10 cellular contexts compared by ENCODE assay signal in the genomic region with DNA sequence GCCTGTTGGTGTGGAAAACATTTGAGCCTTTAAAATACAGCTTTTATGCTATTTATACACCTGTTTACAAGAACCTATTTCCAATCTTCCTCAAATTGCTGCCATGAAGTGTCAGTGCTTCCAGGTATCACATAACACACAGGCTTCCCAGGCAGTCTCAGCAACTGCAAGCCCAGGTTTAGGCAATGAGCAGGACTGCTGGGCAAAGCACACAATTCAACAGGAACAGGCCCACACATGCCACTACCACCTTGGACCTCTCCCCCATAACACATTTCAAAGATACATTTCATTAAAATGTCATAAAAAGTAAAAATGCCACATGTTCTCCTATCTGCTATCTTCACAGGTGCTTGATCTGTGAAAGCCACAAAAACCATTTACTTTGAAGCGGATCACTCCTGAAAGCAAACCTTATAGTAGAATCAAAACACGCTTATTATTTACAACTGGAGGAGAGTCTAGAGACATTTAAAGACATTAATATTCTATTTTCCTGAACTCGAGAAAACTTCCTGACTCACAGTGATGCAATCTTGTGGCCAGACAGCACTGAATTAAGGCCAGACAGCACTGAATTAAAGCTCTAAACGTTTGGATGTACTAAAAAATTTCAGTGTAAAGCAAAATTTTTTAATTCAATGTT. TPM values are rescaled to one million over a fixed set of nuclear protein-coding genes. Genes with fewer than 3 reads are reported as not detected.
DNase-seq lines count a peak whose midpoint lies in the region; ATAC-seq and TF ChIP-seq lines count a peak whose summit lies in the region.
"Had no signal": no experiment of that assay in that cellular context is flagged by ENCODE, and none has a peak within 500 bp of the region (broad histone marks: within the 10 kb centered on the region; RNA-seq: fewer than 3 reads in every experiment).

No MANE protein-coding gene starts in this region.

- H3K36me3 ChIP-seq in HEK293 (ENCODE audit: control insufficient read depth in 2 of 2, insufficient read depth in 1 of 2, low read length in 2 of 2) (peaks cover 48 to 51% of the 10 kb centered on the region in 2 experiments), adrenal gland (replicated peaks in 1 of 2) (peaks cover 0 to 33% of the 10 kb centered on the region in 2 donors)

- TF ChIP-seq CTCF in AG10803 (conservative IDR thresholded peaks at IDR 0.05; ENCODE audit: low read length) (no peak), HEK293 (tag by site-specific recombination; IDR thresholded peaks at IDR 0.05) (no peak), adrenal gland (IDR thresholded peaks at IDR 0.05) (no peak), lower leg skin (IDR thresholded peaks at IDR 0.05) (no peak)

- intact Hi-C loops in adrenal gland (cut with DNase I) = no loop called here
- intact Hi-C loops in lower leg skin (cut with DNase I; ENCODE audit: low total_unique reads) = no loop called here

- DNase-seq in AG10803 (ENCODE audit: low read depth) (peak; percentile 66), adrenal gland (no peak), immature natural killer cell (peak; percentile 13 to 18 (median 16)), lower leg skin (ENCODE audit: low spot score in 2 of 2) (no peak), medulla oblongata (ENCODE audit: extremely low spot score) (no peak), substantia nigra (lab: John Stamatoyannopoulos, UW) (no peak)
- DNase-seq: GF-D8; stimulated activated CD4-positive, alpha-beta T cell treated with anti-CD3 and anti-CD28 coated beads, Interleukin-4, amount 100 ng/mL, for 24 hours had no signal

- CTCF ChIA-PET in HEK293 (lab: Yijun Ruan, JAX) = interaction anchor here (1.0 to 1.7 kb wide), 2 partner anchors 9 to 16 kb away, joined by 3 to 7 read pairs; no protein-coding TSS in a partner anchor

- 50 to 56% (median 54%) methylated on average over 4 of the region's 4 CpGs for WGBS in adrenal gland, 4 donors
- 52 to 57% methylated on average over 4 of the region's 4 CpGs for WGBS in lower leg skin, 2 donors

- no peak overlapping the region for H3K4me3 Mint-ChIP-seq in immature natural killer cell

- H3K9me3 ChIP-seq in HEK293 (ENCODE audit: control insufficient read depth, insufficient read depth, low read depth, low read length) = no peaks in the 10 kb centered on the region
- H3K9me3 ChIP-seq in adrenal gland (replicated peaks in 1 of 3) = no peaks in the 10 kb centered on the region

- H3K27ac ChIP-seq in HEK293 (ENCODE audit: extremely low read depth, low read depth, low read length) (no peak overlapping the region), adrenal gland (peak overlapping the region in 3 of 5 donors; percentile 23 to 36 (median 28)), substantia nigra (ENCODE audit: low read depth, low read length, poor library complexity, severe bottlenecking) (no peak overlapping the region)

- ATAC-seq in HG02623 (IDR thresholded peaks at IDR 0.05; ENCODE audit: unreplicated experiment) = no peak

- H3K27ac Mint-ChIP-seq in immature natural killer cell = peak overlapping the region in 4 of 6 donors; percentile 5 to 47 (median 32)

- H3K4me1 Mint-ChIP-seq in immature natural killer cell = peaks cover 14 to 20% of the 10 kb centered on the region in 2 donors

- no peaks in the 10 kb centered on the region for H3K27me3 Mint-ChIP-seq in immature natural killer cell (ENCODE audit: low read depth in 3 of 3)

- peaks cover 5% of the 10 kb centered on the region for H3K4me1 ChIP-seq in HEK293 (ENCODE audit: control insufficient read depth, insufficient read depth, low read length)
- H3K4me1 ChIP-seq in adrenal gland (replicated peaks in 1 of 2) = peaks cover 29 to 34% of the 10 kb centered on the region in 2 donors

- POLR2A ChIA-PET in HEK293 (lab: Yijun Ruan, JAX) = no interaction called here

- H3K4me3 ChIP-seq in AG10803 (ENCODE audit: low read length) (no peak overlapping the region), HEK293 (ENCODE audit: low read depth, low read length) (no peak overlapping the region), adrenal gland (no peak overlapping the region), lower leg skin (ENCODE audit: low read depth, poor library complexity, severe bottlenecking) (no peak overlapping the region)

- H3K36me3 Mint-ChIP-seq in immature natural killer cell = peaks cover 6 to 31% (median 13%) of the 10 kb centered on the region in 3 donors

- H3K27me3 ChIP-seq in adrenal gland = no peaks in the 10 kb centered on the region

- no peak for TF ChIP-seq POLR2A in adrenal gland (IDR thresholded peaks at IDR 0.05)
- TF ChIP-seq POLR2A in lower leg skin (IDR thresholded peaks at IDR 0.05) = no peak

- H3K9me3 Mint-ChIP-seq in immature natural killer cell = no peaks in the 10 kb centered on the region

TF ChIP-seq in HEK293, 187 proteins besides CTCF, POLR2A, EP300 and RAD21 (continues in another document):
- peak; percentile 54 for TF ChIP-seq ZNF366 (tag by site-specific recombination; conservative IDR thresholded peaks at IDR 0.05)
- TF ChIP-seq ZNF558 (tag by site-specific recombination; IDR thresholded peaks at IDR 0.05) = no peak
- TF ChIP-seq ZNF549 (tag by site-specific recombination; IDR thresholded peaks at IDR 0.05) = no peak
- no peak for TF ChIP-seq ZNF16 (tag by site-specific recombination; IDR thresholded peaks at IDR 0.05; ENCODE audit: low read depth)
- no peak for TF ChIP-seq ZNF610 (tag by site-specific recombination; IDR thresholded peaks at IDR 0.05; ENCODE audit: borderline replicate concordance)
- no peak for TF ChIP-seq OVOL3 (tag by site-specific recombination; IDR thresholded peaks at IDR 0.05)
- TF ChIP-seq YY2 (tag by site-specific recombination; IDR thresholded peaks at IDR 0.05) = no peak
- no peak for TF ChIP-seq ZNF654 (tag by site-specific recombination; IDR thresholded peaks at IDR 0.05; ENCODE audit: low read depth)
- no peak for TF ChIP-seq ZFP37 (tag by site-specific recombination; IDR thresholded peaks at IDR 0.05)
- no peak for TF ChIP-seq GLI4 (tag by site-specific recombination; IDR thresholded peaks at IDR 0.05)
- TF ChIP-seq ZNF513 (tag by site-specific recombination; IDR thresholded peaks at IDR 0.05) = no peak
- peak; percentile 87 for TF ChIP-seq OSR2 (tag by site-specific recombination; IDR thresholded peaks at IDR 0.05)
- no peak for TF ChIP-seq ZNF354C (tag by site-specific recombination; IDR thresholded peaks at IDR 0.05; ENCODE audit: borderline replicate concordance, low read depth)
- no peak for TF ChIP-seq KLF1 (tag by site-specific recombination; IDR thresholded peaks at IDR 0.05)
- no peak for TF ChIP-seq ZSCAN30 (tag by site-specific recombination; IDR thresholded peaks at IDR 0.05)
- peak; percentile 31; the same call in 1 of the 2 replicates for TF ChIP-seq ZBTB17 (tag by site-specific recombination; IDR thresholded peaks at IDR 0.05)
- no peak for TF ChIP-seq PRDM1 (tag by site-specific recombination; IDR thresholded peaks at IDR 0.05)
- TF ChIP-seq PRDM6 (tag by site-specific recombination; IDR thresholded peaks at IDR 0.05) = peak; percentile 44
- peak; percentile 38; the same call in 1 of the 2 replicates for TF ChIP-seq SCRT2 (tag by site-specific recombination; IDR thresholded peaks at IDR 0.05)
- no peak for TF ChIP-seq SP3 (tag by site-specific recombination; IDR thresholded peaks at IDR 0.05)
- TF ChIP-seq ZIC2 (tag by site-specific recombination; IDR thresholded peaks at IDR 0.05) = no peak
- TF ChIP-seq ZNF416 (tag by site-specific recombination; IDR thresholded peaks at IDR 0.05) = no peak
- no peak for TF ChIP-seq ZNF777 (tag by site-specific recombination; IDR thresholded peaks at IDR 0.05; ENCODE audit: borderline replicate concordance)
- no peak for TF ChIP-seq ZNF350 (tag by site-specific recombination; IDR thresholded peaks at IDR 0.05)
- TF ChIP-seq EGR2 (tag by site-specific recombination; IDR thresholded peaks at IDR 0.05; ENCODE audit: low read depth) = no peak
- no peak for TF ChIP-seq ZNF76 (tag by site-specific recombination; IDR thresholded peaks at IDR 0.05; ENCODE audit: borderline replicate concordance, low read depth)
- no peak for TF ChIP-seq ZNF791 (tag by site-specific recombination; IDR thresholded peaks at IDR 0.05)
- 0 out of 2 replicates have a peak, but pooled peaks have one; percentile 21 for TF ChIP-seq SP7 (tag by site-specific recombination; IDR thresholded peaks at IDR 0.05)

RNA-seq across cellular contexts. Expression of gene ANKFY1, which starts 31.5 kb away (rescaled TPM):
- total RNA-seq in adrenal gland (10 to 100 TPM; 44.7 to 91.0 (median 65.6) TPM), lower leg skin (10 to 100 TPM; 30.7 to 35.7 (median 32.7) TPM)
- polyA plus RNA-seq in adrenal gland (10 to 100 TPM; 14.8 to 25.6 (median 22.4) TPM), immature natural killer cell (10 to 100 TPM in 1 of 3 donors, 1 to 10 TPM in 2; 7.8 to 19.3 (median 8.2) TPM)

Comparison
In these comparisons a context has a peak if more than half of its experiments do, and no peak if none do; other contexts are left out.
1. DNase-seq: peak in AG10803 (single experiment) and immature natural killer cell (3 of 3); none in adrenal gland (0 of 7), lower leg skin (0 of 2), medulla oblongata (single experiment) and substantia nigra (0 of 49).
2. H3K27ac ChIP-seq: peak in adrenal gland (3 of 5); none in HEK293 (single experiment) and substantia nigra (single experiment).